10 cellular contexts compared by ENCODE assay signal in genomic region chr2:9949992-9950520, GRCh38. TPM values are rescaled to one million over a fixed set of nuclear protein-coding genes. Genes with fewer than 3 reads are reported as not detected.
DNase-seq lines count a peak whose midpoint lies in the region; ATAC-seq and TF ChIP-seq lines count a peak whose summit lies in the region.
"Had no signal": no experiment of that assay in that cellular context is flagged by ENCODE, and none has a peak within 500 bp of the region (broad histone marks: within the 10 kb centered on the region; RNA-seq: fewer than 3 reads in every experiment).

No MANE protein-coding gene starts in this region.

- in situ Hi-C loops in brain microvascular endothelial cell (cut with HindIII; ENCODE audit: low pct_ligation_motif_present, low sequenced_read_pairs): no loop called here

- intact Hi-C loops in CD4-positive, alpha-beta memory T cell (cut with micrococcal nuclease): loop anchor here (2.0 to 5.0 kb wide), 3 partner anchors 395 to 1392 kb away; partner anchors contain the start of genes ADAM17, ODC1 and ROCK2

- peak overlapping the region in 1 of 2 donors; percentile 58 for H3K4me3 ChIP-seq in CD4-positive, alpha-beta memory T cell (ENCODE audit: low read length in 2 of 2)
- H3K4me3 ChIP-seq in HUES6 (ENCODE audit: low read depth, low read length) (peak overlapping the region; percentile 77), brain microvascular endothelial cell (ENCODE audit: low read depth, low read length) (no peak overlapping the region)

- peaks cover 9 to 27% of the 10 kb centered on the region in 2 donors for H3K27me3 Mint-ChIP-seq in CD4-positive, alpha-beta memory T cell
- H3K27me3 Mint-ChIP-seq in brain: peaks cover 44% of the 10 kb centered on the region
- H3K27me3 Mint-ChIP-seq in nephron (ENCODE audit: low read depth): peaks cover 72% of the 10 kb centered on the region

- H3K36me3 ChIP-seq in CD4-positive, alpha-beta memory T cell (ENCODE audit: insufficient read depth, low read length): no peaks in the 10 kb centered on the region
- no peaks in the 10 kb centered on the region for H3K36me3 ChIP-seq in HUES6 (ENCODE audit: control insufficient read depth, insufficient read depth, low read length)
- no peaks in the 10 kb centered on the region for H3K36me3 ChIP-seq in brain microvascular endothelial cell (replicated peaks)
- H3K36me3 ChIP-seq: upper lobe of right lung had no signal

- H3K4me3 Mint-ChIP-seq in CD4-positive, alpha-beta memory T cell: peak overlapping the region; percentile 78 to 91 (median 88)
- H3K4me3 Mint-ChIP-seq in brain (peak overlapping the region; percentile 61 to 89 (median 87)), nephron (peak overlapping the region; percentile 57 to 85 (median 64))

- peaks cover 0 to 4% (median 0%) of the 10 kb centered on the region in 8 donors for H3K9me3 Mint-ChIP-seq in CD4-positive, alpha-beta memory T cell
- H3K9me3 Mint-ChIP-seq in brain (peaks cover 0 to 3% (median 0%) of the 10 kb centered on the region in 5 experiments), nephron (no peaks in the 10 kb centered on the region)

- H3K4me1 Mint-ChIP-seq in CD4-positive, alpha-beta memory T cell: peaks cover 0 to 5% (median 4%) of the 10 kb centered on the region in 4 donors
- H3K4me1 Mint-ChIP-seq in brain (peaks cover 29% of the 10 kb centered on the region), nephron (peaks cover 3% of the 10 kb centered on the region)

- no peak for ATAC-seq in GM21423 (IDR thresholded peaks at IDR 0.05; ENCODE audit: unreplicated experiment)

- H3K9me3 ChIP-seq in CD4-positive, alpha-beta memory T cell (ENCODE audit: control insufficient read depth in 1 of 2, low read length in 2 of 2): no peaks in the 10 kb centered on the region
- no peaks in the 10 kb centered on the region for H3K9me3 ChIP-seq in HUES6 (ENCODE audit: control insufficient read depth, insufficient read depth, low read depth, low read length)
- H3K9me3 ChIP-seq: upper lobe of right lung had no signal

- no peaks in the 10 kb centered on the region for H3K27me3 ChIP-seq in CD4-positive, alpha-beta memory T cell (ENCODE audit: insufficient read depth, low read length)
- H3K27me3 ChIP-seq in HUES6 (ENCODE audit: control insufficient read depth, insufficient read depth, low read length): peaks cover 68% of the 10 kb centered on the region
- H3K27me3 ChIP-seq in brain microvascular endothelial cell (replicated peaks): no peaks in the 10 kb centered on the region

- TF ChIP-seq CTCF in brain (conservative IDR thresholded peaks at IDR 0.05) (no peak), nephron (IDR thresholded peaks at IDR 0.05; ENCODE audit: unreplicated experiment in 3 of 3) (no peak), brain microvascular endothelial cell (IDR thresholded peaks at IDR 0.05; ENCODE audit: low read depth, low read length, missing control alignments) (no peak)

- POLR2A ChIA-PET in CD4-positive, alpha-beta memory T cell (lab: Charles Lee; ENCODE audit: partially characterized antibody): interaction anchor here (1.3 kb wide), 1 partner anchor 106 kb away, joined by 5 read pairs; the partner anchor contains the start of gene TAF1B

- H3K36me3 Mint-ChIP-seq in CD4-positive, alpha-beta memory T cell: no peaks in the 10 kb centered on the region
- H3K36me3 Mint-ChIP-seq in brain (no peaks in the 10 kb centered on the region), nephron (ENCODE audit: low read depth) (no peaks in the 10 kb centered on the region)

- no peak for DNase-seq in CD4-positive, alpha-beta memory T cell
- DNase-seq in retina: no peak
- DNase-seq in brain microvascular endothelial cell: no peak
- DNase-seq in NCI-H1694 (lab: John Stamatoyannopoulos, UW): no peak
- DNase-seq: NCI-H1105, upper lobe of right lung had no signal

- H3K27ac Mint-ChIP-seq in CD4-positive, alpha-beta memory T cell: peak overlapping the region in 4 of 7 donors; percentile 3 to 57 (median 40)
- peak overlapping the region in 2 of 5 experiments; percentile 3 to 26 for H3K27ac Mint-ChIP-seq in brain
- H3K27ac Mint-ChIP-seq in nephron: no peak overlapping the region

- H3K9ac ChIP-seq in HUES6 (ENCODE audit: low read length): no peak overlapping the region

- H3K4me1 ChIP-seq in CD4-positive, alpha-beta memory T cell (ENCODE audit: insufficient read depth, low read length): peaks cover 13% of the 10 kb centered on the region
- H3K4me1 ChIP-seq in HUES6 (ENCODE audit: control insufficient read depth, insufficient read depth, low read length): 0 out of 2 replicates have a peak, but pooled peaks cover 4% of the 10 kb centered on the region

- CTCF ChIA-PET in CD4-positive, alpha-beta memory T cell (lab: Charles Lee; ENCODE audit: partially characterized antibody): no interaction called here

- no peak overlapping the region for H3K27ac ChIP-seq in CD4-positive, alpha-beta memory T cell (ENCODE audit: low read depth, low read length)
- H3K27ac ChIP-seq in HUES6 (ENCODE audit: low read depth, low read length): no peak overlapping the region
- H3K27ac ChIP-seq in brain microvascular endothelial cell: no peak overlapping the region

RNA-seq across cellular contexts. Expression of gene GRHL1, which starts 1.4 kb away (rescaled TPM):
- under 1 TPM; 0.33 to 0.49 TPM for total RNA-seq in CD4-positive, alpha-beta memory T cell
- polyA plus RNA-seq in CD4-positive, alpha-beta memory T cell: under 1 TPM; 0.14 to 0.33 TPM
- polyA plus RNA-seq in brain (ENCODE audit: insufficient read depth, low read depth, low replicate concordance): 1.0 TPM

Comparison
In these comparisons a context has a peak if more than half of its experiments do, and no peak if none do; other contexts are left out.
1. H3K27ac Mint-ChIP-seq: peak in CD4-positive, alpha-beta memory T cell (4 of 7); none in nephron (0 of 3).
2. Peak in every context shown above with its lines, with median percentiles within 50 percentile points of each other: H3K4me3 Mint-ChIP-seq.